ENCODE assay signal across 8 cellular contexts in the genomic region with DNA sequence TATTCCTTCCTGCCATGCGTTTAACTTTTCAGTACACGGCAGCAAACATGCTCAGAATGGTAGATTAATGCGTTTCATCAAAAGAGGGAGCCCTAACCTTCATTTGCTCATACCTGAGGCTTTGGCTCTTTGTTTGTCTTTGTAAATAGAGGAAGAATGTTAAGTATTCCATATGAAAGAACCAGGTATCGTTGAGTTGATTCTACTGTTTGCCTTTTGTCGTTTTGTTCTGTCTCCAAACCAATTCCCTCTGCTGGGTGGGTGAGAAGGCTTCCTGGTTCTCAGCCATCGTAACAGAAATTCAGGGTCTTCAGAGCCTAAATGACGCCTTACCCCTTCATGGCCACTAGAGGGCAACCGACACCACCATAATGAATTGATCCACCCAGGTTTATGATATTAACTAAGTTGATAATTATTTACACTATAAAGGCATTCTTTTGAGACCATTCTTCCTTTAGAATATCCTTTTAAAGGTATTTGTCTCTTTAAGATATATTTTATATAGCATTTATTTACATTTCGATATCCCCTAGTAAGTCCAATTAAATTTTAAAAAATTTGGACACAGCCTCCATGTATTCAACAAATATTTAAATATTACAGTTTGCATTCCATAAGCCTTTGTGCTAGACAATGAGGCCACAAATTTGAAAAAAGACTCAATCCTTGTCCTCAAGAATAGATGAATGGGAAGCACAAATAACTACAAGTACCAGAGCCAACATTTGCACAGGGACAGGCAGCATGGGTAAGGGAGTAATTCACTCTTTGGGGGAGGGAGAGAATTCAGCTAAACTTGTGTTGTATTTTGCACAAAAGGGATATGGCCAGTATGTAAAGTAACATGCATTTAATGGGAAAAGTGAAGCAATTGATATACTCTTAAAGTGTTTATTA. TPM values are rescaled to one million over a fixed set of nuclear protein-coding genes. Genes with fewer than 3 reads are reported as not detected.
DNase-seq lines count a peak whose midpoint lies in the region; ATAC-seq, FAIRE-seq and TF ChIP-seq lines count a peak whose summit lies in the region.

No MANE protein-coding gene starts in this region.

- H3K27me3 ChIP-seq in Peyer's patch (no peaks in the 10 kb centered on the region), gastroesophageal sphincter (peaks cover 23% of the 10 kb centered on the region), pancreas (no peaks in the 10 kb centered on the region), aorta (ENCODE audit: control insufficient read depth in 1 of 2, insufficient read depth in 2 of 2, low read length in 1 of 2) (no peaks in the 10 kb centered on the region)

- ATAC-seq in GM21825 (IDR thresholded peaks at IDR 0.05; ENCODE audit: unreplicated experiment) (peak; percentile 87), gastroesophageal sphincter (peak; percentile 64), pancreas (peak; percentile 88 to 95 (median 92)), aorta (ENCODE audit: low FRiP score) (peak; percentile 85)

- peaks cover 0 to 15% (median 1%) of the 10 kb centered on the region in 4 donors for H3K4me1 ChIP-seq in Peyer's patch
- H3K4me1 ChIP-seq in gastroesophageal sphincter: peaks cover 0 to 4% (median 0%) of the 10 kb centered on the region in 3 donors
- peaks cover 8 to 15% (median 10%) of the 10 kb centered on the region in 3 donors for H3K4me1 ChIP-seq in pancreas
- no peaks in the 10 kb centered on the region for H3K4me1 ChIP-seq in aorta (ENCODE audit: control insufficient read depth in 1 of 2, insufficient read depth in 2 of 2, low read length in 2 of 2)

- H3K27ac ChIP-seq in Peyer's patch: no peak overlapping the region
- no peak overlapping the region for H3K27ac ChIP-seq in gastroesophageal sphincter
- peak overlapping the region in 2 of 4 donors; percentile 56 to 62 for H3K27ac ChIP-seq in pancreas
- no peak overlapping the region for H3K27ac ChIP-seq in aorta (ENCODE audit: low read depth in 1 of 2, low read length in 2 of 2)

- TF ChIP-seq EP300 in gastroesophageal sphincter (IDR thresholded peaks at IDR 0.05): no peak

- DNase-seq in ELR (ENCODE audit: low read depth) (peak; percentile 68), Peyer's patch (peak in 2 of 3 donors; percentile 34 to 75), pancreas (peak in 2 of 6 donors; percentile 39 to 63), aorta (no peak)
- DNase-seq in Jurkat, Clone E6-1 (ENCODE audit: low read depth, low spot score): peak; percentile 56
- peak; percentile 19 for DNase-seq in activated effector memory CD4-positive, alpha-beta T cell treated with Interleukin-2 at 50 U/mL for 16 hours

- 4 to 7% methylated on average over 9 of the region's 9 CpGs for WGBS in gastroesophageal sphincter (ENCODE audit: low coverage in 1 of 2), 2 donors
- 2 to 3% methylated on average over 9 of the region's 9 CpGs for WGBS in pancreas, 2 donors
- 5 to 6% methylated on average over 9 of the region's 9 CpGs for WGBS in aorta, 2 donors

- H3K36me3 ChIP-seq in Peyer's patch (no peaks in the 10 kb centered on the region), gastroesophageal sphincter (no peaks in the 10 kb centered on the region), pancreas (no peaks in the 10 kb centered on the region), aorta (ENCODE audit: control insufficient read depth in 1 of 2, insufficient read depth in 2 of 2, low read length in 1 of 2) (no peaks in the 10 kb centered on the region)

- TF ChIP-seq CTCF in Peyer's patch (IDR thresholded peaks at IDR 0.05) (peak; percentile 80 to 98 (median 94)), gastroesophageal sphincter (IDR thresholded peaks at IDR 0.05) (peak; percentile 86 to 95 (median 88)), pancreas (IDR thresholded peaks at IDR 0.05) (peak; percentile 62 to 85 (median 78))

- H3K9me3 ChIP-seq in Peyer's patch: no peaks in the 10 kb centered on the region
- H3K9me3 ChIP-seq in gastroesophageal sphincter: no peaks in the 10 kb centered on the region
- H3K9me3 ChIP-seq in pancreas: no peaks in the 10 kb centered on the region
- no peaks in the 10 kb centered on the region for H3K9me3 ChIP-seq in aorta (ENCODE audit: control insufficient read depth, low read length)

- H3K4me3 ChIP-seq in Jurkat, Clone E6-1 (ENCODE audit: low read length): peak overlapping the region; percentile 42
- peak overlapping the region in 2 of 4 donors; percentile 29 to 46 for H3K4me3 ChIP-seq in Peyer's patch
- no peak overlapping the region for H3K4me3 ChIP-seq in gastroesophageal sphincter
- peak overlapping the region in 2 of 4 donors; percentile 24 to 35 for H3K4me3 ChIP-seq in pancreas
- no peak overlapping the region for H3K4me3 ChIP-seq in aorta (ENCODE audit: low read length in 2 of 2)

- intact Hi-C loops in pancreas (cut with DNase I): loop anchor here in 2 of 3 donors (5.0 to 10.0 kb wide), 2 partner anchors 146 to 348 kb away; no protein-coding TSS in a partner anchor
- intact Hi-C loops in aorta (cut with DNase I): loop anchor here (1.0 to 5.0 kb wide), 4 partner anchors 146 to 356 kb away; a partner anchor contains a TSS

- FAIRE-seq in pancreas (lab: Jason Lieb, UNC): peak; percentile 96

- no peak for TF ChIP-seq POLR2A in Peyer's patch (IDR thresholded peaks at IDR 0.05)
- TF ChIP-seq POLR2A in gastroesophageal sphincter (IDR thresholded peaks at IDR 0.05): no peak

RNA-seq across cellular contexts. Expression of a gene that starts 48.1 kb away (rescaled TPM):
- 69.2 TPM for polyA plus RNA-seq in Jurkat, Clone E6-1 (2012; ENCODE audit: insufficient read depth, insufficient read length)
- total RNA-seq in Peyer's patch (10 to 100 TPM; 15.9 to 36.3 (median 22.2) TPM), gastroesophageal sphincter (10 to 100 TPM; 32.7 to 38.3 (median 35.5) TPM), pancreas (10 to 100 TPM in 3 of 6 donors, 1 to 10 TPM in 3; 6.0 to 13.3 (median 10.0) TPM), aorta (10 to 100 TPM; 18.6 to 20.5 TPM)
- polyA plus RNA-seq in pancreas (10 to 100 TPM in 1 of 2 donors, 1 to 10 TPM in 1; 7.5 to 14.3 TPM), aorta (10 to 100 TPM; 12.8 to 56.8 TPM)

RNA-seq across cellular contexts. Expression of a gene that starts 48.8 kb away (rescaled TPM):
- polyA plus RNA-seq in Jurkat, Clone E6-1 (2012; ENCODE audit: insufficient read depth, insufficient read length): 2.4 TPM
- not detected for total RNA-seq in Peyer's patch
- under 1 TPM in 1 of 4 donors, not detected in 3; 0.27 TPM for total RNA-seq in gastroesophageal sphincter
- total RNA-seq in pancreas: 1 to 10 TPM in 1 of 6 donors, under 1 TPM in 5; 0.37 to 2.5 (median 0.71) TPM
- polyA plus RNA-seq in pancreas: 1 to 10 TPM; 1.3 to 7.1 TPM
- total RNA-seq in aorta: under 1 TPM; 0.51 to 0.52 TPM
- polyA plus RNA-seq in aorta: 1 to 10 TPM in 1 of 2 donors, not detected in 1; 3.5 TPM

Comparison
In these comparisons a context has a peak if more than half of its experiments do, and no peak if none do; other contexts are left out.
1. DNase-seq: peak in ELR (single experiment), Jurkat, Clone E6-1 (single experiment), Peyer's patch (2 of 3) and activated effector memory CD4-positive, alpha-beta T cell treated with Interleukin-2 at 50 U/mL for 16 hours (single experiment); none in aorta (0 of 2).
2. Peak in every context shown above with its lines, with median percentiles within 50 percentile points of each other: ATAC-seq and CTCF ChIP-seq.